ENCODE assay signal across 9 cellular contexts in the genomic region with DNA sequence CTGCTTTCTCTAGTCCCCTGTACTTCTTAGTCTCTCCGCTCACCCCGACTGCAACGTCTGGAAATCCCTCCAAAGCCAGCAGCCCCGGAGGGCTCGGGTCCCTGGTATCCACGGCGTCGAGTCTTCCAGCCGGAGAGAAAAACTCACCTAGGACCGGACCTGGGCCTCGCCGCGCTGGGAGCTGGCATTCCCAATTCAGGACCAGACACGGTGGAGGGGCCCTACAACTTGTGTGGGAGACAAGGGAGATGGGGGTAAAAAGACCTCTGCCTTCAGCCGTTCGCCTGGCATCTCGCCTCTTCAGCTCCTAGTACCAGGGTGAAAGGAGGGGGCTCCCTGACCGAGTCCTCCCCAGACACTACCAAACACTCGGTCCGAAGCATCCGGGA.
DNase-seq lines count a peak whose midpoint lies in the region; ATAC-seq, FAIRE-seq and TF ChIP-seq lines count a peak whose summit lies in the region.
"Had no signal": no experiment of that assay in that cellular context is flagged by ENCODE, and none has a peak within 500 bp of the region (broad histone marks: within the 10 kb centered on the region; RNA-seq: fewer than 3 reads in every experiment).

No MANE protein-coding gene starts in this region.

- no peak for FAIRE-seq in A549 (lab: Jason Lieb, UNC)

- H3K4me2 ChIP-seq in A549: peak overlapping the region; percentile 94

- no peak for TF ChIP-seq CTCF in A549 (IDR thresholded peaks at IDR 0.05)

- POLR2A ChIA-PET in A549 (lab: Yijun Ruan, JAX): interaction anchor here (0.6 to 1.5 kb wide), 6 partner anchors 8 to 782 kb away, joined by 3 to 8 read pairs (median 4); a partner anchor contains a TSS

- H3K36me3 ChIP-seq in ES-I3 (ENCODE audit: insufficient read depth, low read length) (no peaks in the 10 kb centered on the region), adipocyte (ENCODE audit: control insufficient read depth, insufficient read depth, low read length, severe bottlenecking) (no peaks in the 10 kb centered on the region)
- H3K36me3 ChIP-seq: ovary had no signal

- TF ChIP-seq EP300 in A549 (IDR thresholded peaks at IDR 0.05): no peak

- H3K9ac ChIP-seq in ES-I3 (ENCODE audit: low read depth, low read length): peak overlapping the region; percentile 45
- H3K9ac ChIP-seq in adipocyte (ENCODE audit: low read length): no peak overlapping the region

- CTCF ChIA-PET in A549 (lab: Yijun Ruan, JAX): interaction anchor here (1.0 to 1.3 kb wide), 4 partner anchors 10 to 18 kb away, joined by 3 to 4 read pairs (median 3); no protein-coding TSS in a partner anchor

- WGBS in A549 (ENCODE audit: missing lambda C conversion rate): 45% methylated on average over 17 of the region's 21 CpGs

- no peak for TF ChIP-seq RAD21 in A549 (conservative IDR thresholded peaks at IDR 0.05 in 1 of 2, IDR thresholded peaks at IDR 0.05 in 1 of 2)

- H3K27me3 ChIP-seq in adipocyte (replicated peaks; ENCODE audit: control insufficient read depth, insufficient read depth, low read length): no peaks in the 10 kb centered on the region
- H3K27me3 ChIP-seq: ovary had no signal

- no peak for TF ChIP-seq POLR2A in A549 (IDR thresholded peaks at IDR 0.05; ENCODE audit: low read length)

- ATAC-seq in A549 (peak in 1 of 2 experiments; percentile 9; a peak in 3 of 6 replicates), HG03097 (IDR thresholded peaks at IDR 0.05; ENCODE audit: low FRiP score, unreplicated experiment) (no peak)

- H3K9me3 ChIP-seq in A549 (no peaks in the 10 kb centered on the region), ES-I3 (ENCODE audit: control insufficient read depth, insufficient read depth, low read length) (no peaks in the 10 kb centered on the region), adipocyte (ENCODE audit: control insufficient read depth, low read length) (no peaks in the 10 kb centered on the region)
- H3K9me3 ChIP-seq: ovary had no signal

- H3K4me1 ChIP-seq in A549 (peaks cover 30% of the 10 kb centered on the region), ES-I3 (ENCODE audit: insufficient read depth, low read length) (no peaks in the 10 kb centered on the region), adipocyte (ENCODE audit: control insufficient read depth, insufficient read depth, low read length) (peaks cover 3% of the 10 kb centered on the region)

- DNase-seq in A549 (ENCODE audit: low read depth in 1 of 2, low spot score in 1 of 2) (no peak), adipocyte (ENCODE audit: low read depth) (peak; percentile 22), iPS-NIHi7 (ENCODE audit: extremely low spot score) (peak; percentile 10), NCI-H2171 treated with DMSO at 0.1 percent for 48 hours (lab: John Stamatoyannopoulos, UW) (no peak), DMS79 (lab: John Stamatoyannopoulos, UW) (no peak), KG1 (lab: John Stamatoyannopoulos, UW) (no peak)

- H3K4me3 ChIP-seq in A549: peak overlapping the region; percentile 40
- H3K4me3 ChIP-seq in adipocyte (ENCODE audit: low read length): peak overlapping the region; percentile 26

- peak overlapping the region; percentile 17 to 73; a peak in 3 of 6 replicates for H3K27ac ChIP-seq in A549
- H3K27ac ChIP-seq: ovary had no signal

TF ChIP-seq in A549, 52 proteins besides CTCF, POLR2A, EP300 and RAD21:
- TF ChIP-seq, protein P1, sequence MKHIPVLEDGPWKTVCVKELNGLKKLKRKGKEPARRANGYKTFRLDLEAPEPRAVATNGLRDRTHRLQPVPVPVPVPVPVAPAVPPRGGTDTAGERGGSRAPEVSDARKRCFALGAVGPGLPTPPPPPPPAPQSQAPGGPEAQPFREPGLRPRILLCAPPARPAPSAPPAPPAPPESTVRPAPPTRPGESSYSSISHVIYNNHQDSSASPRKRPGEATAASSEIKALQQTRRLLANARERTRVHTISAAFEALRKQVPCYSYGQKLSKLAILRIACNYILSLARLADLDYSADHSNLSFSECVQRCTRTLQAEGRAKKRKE (CRISPR knock-in tag; IDR thresholded peaks at IDR 0.05; ENCODE audit: low read depth): no peak
- TF ChIP-seq KDM1A (IDR thresholded peaks at IDR 0.05; ENCODE audit: low read depth): no peak
- TF ChIP-seq, protein P2, sequence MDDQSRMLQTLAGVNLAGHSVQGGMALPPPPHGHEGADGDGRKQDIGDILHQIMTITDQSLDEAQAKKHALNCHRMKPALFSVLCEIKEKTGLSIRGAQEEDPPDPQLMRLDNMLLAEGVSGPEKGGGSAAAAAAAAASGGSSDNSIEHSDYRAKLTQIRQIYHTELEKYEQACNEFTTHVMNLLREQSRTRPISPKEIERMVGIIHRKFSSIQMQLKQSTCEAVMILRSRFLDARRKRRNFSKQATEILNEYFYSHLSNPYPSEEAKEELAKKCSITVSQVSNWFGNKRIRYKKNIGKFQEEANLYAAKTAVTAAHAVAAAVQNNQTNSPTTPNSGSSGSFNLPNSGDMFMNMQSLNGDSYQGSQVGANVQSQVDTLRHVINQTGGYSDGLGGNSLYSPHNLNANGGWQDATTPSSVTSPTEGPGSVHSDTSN (IDR thresholded peaks at IDR 0.05): no peak
- no peak for TF ChIP-seq CHD2 (IDR thresholded peaks at IDR 0.05; ENCODE audit: low read length, partially characterized antibody)
- TF ChIP-seq RCOR1 (IDR thresholded peaks at IDR 0.05; ENCODE audit: low read depth, low read length): no peak
- TF ChIP-seq, protein P3, sequence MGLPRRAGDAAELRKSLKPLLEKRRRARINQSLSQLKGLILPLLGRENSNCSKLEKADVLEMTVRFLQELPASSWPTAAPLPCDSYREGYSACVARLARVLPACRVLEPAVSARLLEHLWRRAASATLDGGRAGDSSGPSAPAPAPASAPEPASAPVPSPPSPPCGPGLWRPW (IDR thresholded peaks at IDR 0.05): no peak
- TF ChIP-seq, protein P4, sequence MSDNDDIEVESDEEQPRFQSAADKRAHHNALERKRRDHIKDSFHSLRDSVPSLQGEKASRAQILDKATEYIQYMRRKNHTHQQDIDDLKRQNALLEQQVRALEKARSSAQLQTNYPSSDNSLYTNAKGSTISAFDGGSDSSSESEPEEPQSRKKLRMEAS (IDR thresholded peaks at IDR 0.05): no peak
- TF ChIP-seq RFX5 (IDR thresholded peaks at IDR 0.05): no peak
- no peak for TF ChIP-seq GATA3 (IDR thresholded peaks at IDR 0.05; ENCODE audit: borderline replicate concordance)
- TF ChIP-seq MYC (IDR thresholded peaks at IDR 0.05; ENCODE audit: borderline replicate concordance, low read length): no peak
- no peak for TF ChIP-seq KDM5A (IDR thresholded peaks at IDR 0.05)
- TF ChIP-seq TP53 (CRISPR knock-in tag; IDR thresholded peaks at IDR 0.05): no peak
- no peak for TF ChIP-seq HOXA7 (CRISPR knock-in tag; IDR thresholded peaks at IDR 0.05)
- no peak for TF ChIP-seq JUNB (IDR thresholded peaks at IDR 0.05)
- TF ChIP-seq ZNF302 (CRISPR knock-in tag; IDR thresholded peaks at IDR 0.05): no peak
- TF ChIP-seq NR3C1 (IDR thresholded peaks at IDR 0.05): no peak
- TF ChIP-seq, protein P5, sequence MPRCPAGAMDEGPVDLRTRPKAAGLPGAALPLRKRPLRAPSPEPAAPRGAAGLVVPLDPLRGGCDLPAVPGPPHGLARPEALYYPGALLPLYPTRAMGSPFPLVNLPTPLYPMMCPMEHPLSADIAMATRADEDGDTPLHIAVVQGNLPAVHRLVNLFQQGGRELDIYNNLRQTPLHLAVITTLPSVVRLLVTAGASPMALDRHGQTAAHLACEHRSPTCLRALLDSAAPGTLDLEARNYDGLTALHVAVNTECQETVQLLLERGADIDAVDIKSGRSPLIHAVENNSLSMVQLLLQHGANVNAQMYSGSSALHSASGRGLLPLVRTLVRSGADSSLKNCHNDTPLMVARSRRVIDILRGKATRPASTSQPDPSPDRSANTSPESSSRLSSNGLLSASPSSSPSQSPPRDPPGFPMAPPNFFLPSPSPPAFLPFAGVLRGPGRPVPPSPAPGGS (IDR thresholded peaks at IDR 0.05): no peak
- TF ChIP-seq MAZ (IDR thresholded peaks at IDR 0.05; ENCODE audit: borderline replicate concordance, low read depth, low read length): no peak

Comparison
In these comparisons a context has a peak if more than half of its experiments do, and no peak if none do; other contexts are left out.
1. DNase-seq: peak in adipocyte (single experiment) and iPS-NIHi7 (single experiment); none in A549 (0 of 2), NCI-H2171 treated with DMSO at 0.1 percent for 48 hours (single experiment), DMS79 (single experiment) and KG1 (single experiment).